ENCODE assay signal across 8 cellular contexts in genomic region chr1:247330548-247331171, GRCh38. TPM values are rescaled to one million over a fixed set of nuclear protein-coding genes. Genes with fewer than 3 reads are reported as not detected.
DNase-seq lines count a peak whose midpoint lies in the region; TF ChIP-seq lines count a peak whose summit lies in the region.

No MANE protein-coding gene starts in this region.

- BruUV-seq in Caco-2 (replicated peaks; lab: Mats Ljungman, UMichigan) = no TSS peak

- intact Hi-C loops in Caco-2 (cut with micrococcal nuclease; ENCODE audit: unreplicated experiment) = no loop called here
- intact Hi-C loops in activated T-helper 1 cell treated with anti-CD3 and anti-CD28 coated beads, Interleukin-12 subunit alpha, Interleukin-12 subunit beta, Interleukin-2, Interleukin-4 antibody, amounts not matched to agents 30 ng/mL and 10 ng/mL and 1 ng/mL, durations not matched to agents 14 hours and 24 hours and 36 hours (cut with micrococcal nuclease) = loop anchor here (1.0 to 10.0 kb wide), 8 partner anchors 8 to 766 kb away; partner anchors contain the start of genes AHCTF1, CNST, TFB2M and ZNF669

- H3K27me3 ChIP-seq in Caco-2 (replicated peaks; ENCODE audit: control insufficient read depth, insufficient read depth, low read length) (no peaks in the 10 kb centered on the region), tibial nerve (no peaks in the 10 kb centered on the region)

- peaks cover 12% of the 10 kb centered on the region for H3K4me1 ChIP-seq in Caco-2
- H3K4me1 ChIP-seq in tibial nerve = peaks cover 0 to 49% (median 15%) of the 10 kb centered on the region in 4 donors

- no peak for TF ChIP-seq POLR2A in tibial nerve (IDR thresholded peaks at IDR 0.05)

- 17 to 33% methylated on average over 10 to 23 of the region's 37 CpGs for WGBS in tibial nerve, 2 donors

- no peaks in the 10 kb centered on the region for H3K27me3 Mint-ChIP-seq in Caco-2 (ENCODE audit: insufficient read depth, unreplicated experiment)
- 0 out of 2 replicates have a peak, but pooled peaks cover 3% of the 10 kb centered on the region for H3K27me3 Mint-ChIP-seq in HFFc6 (ENCODE audit: insufficient read depth)
- H3K27me3 Mint-ChIP-seq in activated T-helper 1 cell treated with anti-CD3 and anti-CD28 coated beads, Interleukin-12 subunit alpha, Interleukin-12 subunit beta, Interleukin-2, Interleukin-4 antibody, amounts not matched to agents 30 ng/mL and 10 ng/mL and 1 ng/mL, durations not matched to agents 14 hours and 24 hours and 36 hours (ENCODE audit: insufficient read depth) = no peaks in the 10 kb centered on the region

- H3K27ac Mint-ChIP-seq in Caco-2 (ENCODE audit: unreplicated experiment) (peak overlapping the region; percentile 94), HFFc6 (peak overlapping the region; percentile 76)
- peak overlapping the region; percentile 90 for H3K27ac Mint-ChIP-seq in activated T-helper 1 cell treated with anti-CD3 and anti-CD28 coated beads, Interleukin-12 subunit alpha, Interleukin-12 subunit beta, Interleukin-2, Interleukin-4 antibody, amounts not matched to agents 30 ng/mL and 10 ng/mL and 1 ng/mL, durations not matched to agents 14 hours and 24 hours and 36 hours

- CTCF ChIA-PET in Caco-2 (lab: Charles Lee) = no interaction called here

- POLR2A ChIA-PET in Caco-2 (lab: Charles Lee) = interaction anchor here (0.6 to 0.7 kb wide), 2 partner anchors 49 to 103 kb away, joined by 3 read pairs; no protein-coding TSS in a partner anchor

- H3K36me3 Mint-ChIP-seq in Caco-2 (ENCODE audit: insufficient read depth, unreplicated experiment) (peaks cover 48% of the 10 kb centered on the region), HFFc6 (ENCODE audit: low read depth) (peaks cover 11% of the 10 kb centered on the region; the same call in 1 of the 2 replicates)
- peaks cover 9% of the 10 kb centered on the region for H3K36me3 Mint-ChIP-seq in activated T-helper 1 cell treated with anti-CD3 and anti-CD28 coated beads, Interleukin-12 subunit alpha, Interleukin-12 subunit beta, Interleukin-2, Interleukin-4 antibody, amounts not matched to agents 30 ng/mL and 10 ng/mL and 1 ng/mL, durations not matched to agents 14 hours and 24 hours and 36 hours (ENCODE audit: low read depth)

- peak overlapping the region; percentile 87 to 95 (median 91) for H3K27ac ChIP-seq in tibial nerve

- H3K9me3 ChIP-seq in Caco-2 (no peaks in the 10 kb centered on the region), tibial nerve (no peaks in the 10 kb centered on the region)

- H3K4me1 Mint-ChIP-seq in Caco-2 (ENCODE audit: low read depth, unreplicated experiment) = peaks cover 35% of the 10 kb centered on the region
- H3K4me1 Mint-ChIP-seq in HFFc6 (ENCODE audit: low read depth) = peaks cover 40% of the 10 kb centered on the region
- peaks cover 25% of the 10 kb centered on the region for H3K4me1 Mint-ChIP-seq in activated T-helper 1 cell treated with anti-CD3 and anti-CD28 coated beads, Interleukin-12 subunit alpha, Interleukin-12 subunit beta, Interleukin-2, Interleukin-4 antibody, amounts not matched to agents 30 ng/mL and 10 ng/mL and 1 ng/mL, durations not matched to agents 14 hours and 24 hours and 36 hours (ENCODE audit: low read depth)

- no peaks in the 10 kb centered on the region for H3K9me3 Mint-ChIP-seq in Caco-2 (ENCODE audit: unreplicated experiment)
- H3K9me3 Mint-ChIP-seq in HFFc6 = no peaks in the 10 kb centered on the region
- H3K9me3 Mint-ChIP-seq in activated T-helper 1 cell treated with anti-CD3 and anti-CD28 coated beads, Interleukin-12 subunit alpha, Interleukin-12 subunit beta, Interleukin-2, Interleukin-4 antibody, amounts not matched to agents 30 ng/mL and 10 ng/mL and 1 ng/mL, durations not matched to agents 14 hours and 24 hours and 36 hours = no peaks in the 10 kb centered on the region

- TF ChIP-seq EP300 in tibial nerve (IDR thresholded peaks at IDR 0.05) = no peak

- H3K4me3 Mint-ChIP-seq in Caco-2 (ENCODE audit: unreplicated experiment) = peak overlapping the region; percentile 97
- H3K4me3 Mint-ChIP-seq in HFFc6 = peak overlapping the region; percentile 88
- peak overlapping the region; percentile 92 for H3K4me3 Mint-ChIP-seq in activated T-helper 1 cell treated with anti-CD3 and anti-CD28 coated beads, Interleukin-12 subunit alpha, Interleukin-12 subunit beta, Interleukin-2, Interleukin-4 antibody, amounts not matched to agents 30 ng/mL and 10 ng/mL and 1 ng/mL, durations not matched to agents 14 hours and 24 hours and 36 hours

- peak overlapping the region; percentile 97 for H3K4me3 ChIP-seq in Caco-2 (ENCODE audit: low read depth, low read length)
- peak overlapping the region; percentile 86 to 99 (median 92) for H3K4me3 ChIP-seq in tibial nerve

- peak in 1 of 2 experiments; percentile 6 for DNase-seq in Caco-2
- no peak for DNase-seq in HFFc6
- DNase-seq in activated T-helper 1 cell treated with anti-CD3 and anti-CD28 coated beads, Interleukin-12 subunit alpha, Interleukin-12 subunit beta, Interleukin-2, Interleukin-4 antibody, amounts not matched to agents 30 ng/mL and 10 ng/mL and 1 ng/mL, durations not matched to agents 14 hours and 24 hours and 36 hours (ENCODE audit: low spot score) = no peak
- peak; percentile 23 for DNase-seq in kidney tubule cell (ENCODE audit: low spot score)
- no peak for DNase-seq in tibial nerve (ENCODE audit: low spot score in 2 of 2)
- DNase-seq in central memory CD4-positive, alpha-beta T cell = no peak
- no peak for DNase-seq in NCI-H1930 (lab: John Stamatoyannopoulos, UW)
- DNase-seq in SHP77 treated with DMSO at 0.1 percent for 48 hours (lab: John Stamatoyannopoulos, UW) = no peak

- no peak for TF ChIP-seq CTCF in Caco-2 (IDR thresholded peaks at IDR 0.05; ENCODE audit: insufficient read depth in 1 of 2, low read depth in 1 of 2, low read length in 1 of 2, severe bottlenecking in 1 of 2, unreplicated experiment in 1 of 2)
- no peak for TF ChIP-seq CTCF in HFFc6 (IDR thresholded peaks at IDR 0.05)
- TF ChIP-seq CTCF in tibial nerve (IDR thresholded peaks at IDR 0.05) = no peak

- peaks cover 3% of the 10 kb centered on the region for H3K36me3 ChIP-seq in Caco-2 (ENCODE audit: control insufficient read depth, insufficient read depth, low read length)
- H3K36me3 ChIP-seq in tibial nerve = peaks cover 0 to 38% (median 3%) of the 10 kb centered on the region in 3 donors

RNA-seq across cellular contexts. Expression of gene ZNF496, which starts 1.0 kb away (rescaled TPM):
- 31.0 and 36.4 TPM in 2 replicates for total RNA-seq in Caco-2 (2022)
- 10 to 100 TPM; 13.7 to 19.9 (median 17.1) TPM for total RNA-seq in HFFc6 (2021; fragmentation: NEBNext Ultra II Directional; extraction: Animal tissue kit (Norgen Biotek cat#: 25700))
- total RNA-seq in activated T-helper 1 cell treated with anti-CD3 and anti-CD28 coated beads, Interleukin-12 subunit alpha, Interleukin-12 subunit beta, Interleukin-2, Interleukin-4 antibody, amounts not matched to agents 30 ng/mL and 10 ng/mL and 1 ng/mL, durations not matched to agents 14 hours and 24 hours and 36 hours = 13.8 and 14.8 TPM in 2 replicates
- total RNA-seq in tibial nerve = 10 to 100 TPM; 37.5 to 60.6 (median 51.6) TPM
